ENCODE assay signal across 28 cellular contexts in genomic region chr12:2190085-2190484, GRCh38.
"Had no signal": no experiment of that assay in that cellular context is flagged by ENCODE, and none has a peak within 500 bp of the region (broad histone marks: within the 10 kb centered on the region; RNA-seq: fewer than 3 reads in every experiment).

No MANE protein-coding gene starts in this region.

- H3K9me3 Mint-ChIP-seq: activated B cell treated with CpG ODN at 0.5 μM for 24 hours; activated naive CD4-positive, alpha-beta T cell treated with anti-CD3 and anti-CD28 coated beads, Interleukin-2, amount 50 U/mL, for 72 hours; activated T-helper 2 cell treated with anti-CD3 and anti-CD28 coated beads, Interferon-gamma antibody, Interleukin-2, Interleukin-4, amounts not matched to agents 10 μg/mL and 5 μg/mL and 100 μg/mL, durations not matched to agents 14 hours and 24 hours and 36 hours; memory B cell; neural crest cell; stimulated activated effector memory CD8-positive, alpha-beta T cell treated with anti-CD3 and anti-CD28 coated beads, Interleukin-12 subunit alpha, Interleukin-12 subunit beta, amount 100 ng/mL, for 72 hours; stimulated activated naive CD8-positive, alpha-beta T cell treated with anti-CD3 and anti-CD28 coated beads, Interleukin-15, Interleukin-2, amounts not matched to agents 100 ng/mL and 50 ng/mL, for 24 hours; type B pancreatic cell had no signal

- H3K27me3 ChIP-seq: colonic mucosa, pancreas had no signal

- H3K27ac ChIP-seq: colonic mucosa, pancreas, prostate gland, thoracic aorta had no signal

- H3K4me1 ChIP-seq: colonic mucosa, pancreas, prostate gland had no signal

- H3K36me3 ChIP-seq: colonic mucosa, pancreas, prostate gland, thoracic aorta had no signal

- H3K36me3 Mint-ChIP-seq: activated CD8-positive, alpha-beta memory T cell treated with anti-CD3 and anti-CD28 coated beads, Interleukin-2, amount 10 ng/mL, durations not matched to agents 7 days and 5 days; activated naive CD4-positive, alpha-beta T cell treated with anti-CD3 and anti-CD28 coated beads, Interleukin-2, amount 50 U/mL, for 72 hours; memory B cell; naive thymus-derived CD4-positive, alpha-beta T cell; stimulated activated effector memory CD8-positive, alpha-beta T cell treated with anti-CD3 and anti-CD28 coated beads, Interleukin-12 subunit alpha, Interleukin-12 subunit beta, amount 100 ng/mL, for 72 hours; type B pancreatic cell had no signal

- H3K4me1 Mint-ChIP-seq: activated CD4-positive, alpha-beta T cell treated with anti-CD3 and anti-CD28 coated beads for 36 hours; activated CD8-positive, alpha-beta memory T cell treated with anti-CD3 and anti-CD28 coated beads, Interleukin-2, amount 10 ng/mL, durations not matched to agents 7 days and 5 days; naive thymus-derived CD4-positive, alpha-beta T cell; stimulated activated effector memory CD8-positive, alpha-beta T cell treated with anti-CD3 and anti-CD28 coated beads, Interleukin-12 subunit alpha, Interleukin-12 subunit beta, amount 100 ng/mL, for 72 hours had no signal

- DNase-seq: activated B cell treated with CpG ODN at 0.5 μM for 24 hours; activated CD4-positive, alpha-beta T cell treated with anti-CD3 and anti-CD28 coated beads for 36 hours; activated CD8-positive, alpha-beta memory T cell treated with anti-CD3 and anti-CD28 coated beads, Interleukin-2, amount 10 ng/mL, durations not matched to agents 7 days and 5 days; activated CD8-positive, alpha-beta T cell treated with anti-CD3 and anti-CD28 coated beads, Interleukin-2, amount 10 ng/mL, durations not matched to agents 7 days and 5 days; activated naive CD4-positive, alpha-beta T cell; activated T-cell treated with anti-CD3 and anti-CD28 coated beads, Interleukin-2, amount 50 U/mL, for 48 hours; cerebellar nuclear complex; colonic mucosa; effector CD8-positive, alpha-beta T cell; midbrain; naive thymus-derived CD4-positive, alpha-beta T cell; nucleus accumbens; pancreas; retina; small intestine; stimulated activated CD4-positive, alpha-beta T cell treated with anti-CD3 and anti-CD28 coated beads, Interleukin-4, amount 100 ng/mL, for 24 hours; T-helper 2 cell had no signal

- FAIRE-seq: frontal cortex, pancreas, small intestine had no signal

- H3K27ac Mint-ChIP-seq: activated B cell treated with CpG ODN at 0.5 μM for 24 hours; activated CD4-positive, alpha-beta T cell treated with anti-CD3 and anti-CD28 coated beads for 36 hours; activated CD8-positive, alpha-beta memory T cell treated with anti-CD3 and anti-CD28 coated beads, Interleukin-2, amount 10 ng/mL, durations not matched to agents 7 days and 5 days; activated CD8-positive, alpha-beta T cell treated with anti-CD3 and anti-CD28 coated beads, Interleukin-2, amount 10 ng/mL, durations not matched to agents 7 days and 5 days; activated naive CD4-positive, alpha-beta T cell treated with anti-CD3 and anti-CD28 coated beads, Interleukin-2, amount 50 U/mL, for 72 hours; activated T-helper 2 cell treated with anti-CD3 and anti-CD28 coated beads, Interferon-gamma antibody, Interleukin-2, Interleukin-4, amounts not matched to agents 10 μg/mL and 5 μg/mL and 100 μg/mL, durations not matched to agents 14 hours and 24 hours and 36 hours; memory B cell; naive thymus-derived CD4-positive, alpha-beta T cell; stimulated activated effector memory CD8-positive, alpha-beta T cell treated with anti-CD3 and anti-CD28 coated beads, Interleukin-12 subunit alpha, Interleukin-12 subunit beta, amount 100 ng/mL, for 72 hours; stimulated activated naive CD8-positive, alpha-beta T cell treated with anti-CD3 and anti-CD28 coated beads, Interleukin-15, Interleukin-2, amounts not matched to agents 100 ng/mL and 50 ng/mL, for 24 hours; type B pancreatic cell had no signal

- H3K27me3 Mint-ChIP-seq: activated B cell treated with CpG ODN at 0.5 μM for 24 hours; activated CD4-positive, alpha-beta T cell treated with anti-CD3 and anti-CD28 coated beads for 36 hours; memory B cell; stimulated activated naive CD8-positive, alpha-beta T cell treated with anti-CD3 and anti-CD28 coated beads, Interleukin-15, Interleukin-2, amounts not matched to agents 100 ng/mL and 50 ng/mL, for 24 hours had no signal

- ATAC-seq: activated CD4-positive, alpha-beta T cell treated with anti-CD3 and anti-CD28 coated beads for 36 hours; activated CD8-positive, alpha-beta memory T cell treated with anti-CD3 and anti-CD28 coated beads, Interleukin-2, amount 10 ng/mL, durations not matched to agents 7 days and 5 days; activated CD8-positive, alpha-beta T cell treated with anti-CD3 and anti-CD28 coated beads, Interleukin-2, amount 10 ng/mL, durations not matched to agents 7 days and 5 days; activated naive CD4-positive, alpha-beta T cell treated with anti-CD3 and anti-CD28 coated beads, Interleukin-2, amount 50 U/mL, for 72 hours; naive thymus-derived CD4-positive, alpha-beta T cell; pancreas; sciatic nerve; stimulated activated effector memory CD8-positive, alpha-beta T cell treated with anti-CD3 and anti-CD28 coated beads, Interleukin-12 subunit alpha, Interleukin-12 subunit beta, amount 100 ng/mL, for 72 hours had no signal

- H3K9me3 ChIP-seq: colonic mucosa, pancreas, prostate gland, thoracic aorta had no signal

- H3K4me3 ChIP-seq: colonic mucosa, pancreas, prostate gland, thoracic aorta had no signal

- H3K4me3 Mint-ChIP-seq: activated B cell treated with CpG ODN at 0.5 μM for 24 hours; activated CD4-positive, alpha-beta T cell treated with anti-CD3 and anti-CD28 coated beads for 36 hours; activated CD8-positive, alpha-beta memory T cell treated with anti-CD3 and anti-CD28 coated beads, Interleukin-2, amount 10 ng/mL, durations not matched to agents 7 days and 5 days; activated CD8-positive, alpha-beta T cell treated with anti-CD3 and anti-CD28 coated beads, Interleukin-2, amount 10 ng/mL, durations not matched to agents 7 days and 5 days; memory B cell; naive thymus-derived CD4-positive, alpha-beta T cell; neural crest cell; stimulated activated effector memory CD8-positive, alpha-beta T cell treated with anti-CD3 and anti-CD28 coated beads, Interleukin-12 subunit alpha, Interleukin-12 subunit beta, amount 100 ng/mL, for 72 hours; stimulated activated naive CD8-positive, alpha-beta T cell treated with anti-CD3 and anti-CD28 coated beads, Interleukin-15, Interleukin-2, amounts not matched to agents 100 ng/mL and 50 ng/mL, for 24 hours; type B pancreatic cell had no signal
